ENCODE assay signal across 29 cellular contexts in genomic region chr2:15764683-15765011, GRCh38.
"Had no signal": no experiment of that assay in that cellular context is flagged by ENCODE, and none has a peak within 500 bp of the region (broad histone marks: within the 10 kb centered on the region; RNA-seq: fewer than 3 reads in every experiment).

No MANE protein-coding gene starts in this region.

- H3K4me1 ChIP-seq: ascending aorta, breast epithelium, colonic mucosa had no signal

- H3K27ac Mint-ChIP-seq: activated CD4-positive, alpha-beta memory T cell treated with anti-CD3 and anti-CD28 coated beads, Interleukin-2, amount 10 ng/mL, durations not matched to agents 7 days and 5 days; activated CD4-positive, alpha-beta T cell treated with anti-CD3 and anti-CD28 coated beads, Interleukin-2, amount 10 ng/mL, durations not matched to agents 7 days and 5 days; activated naive CD4-positive, alpha-beta T cell treated with anti-CD3 and anti-CD28 coated beads, Interleukin-2, amount 10 ng/mL, durations not matched to agents 7 days and 5 days; activated naive CD4-positive, alpha-beta T cell treated with anti-CD3 and anti-CD28 coated beads, Interleukin-2, amount 50 U/mL, for 72 hours; activated naive CD8-positive, alpha-beta T cell treated with anti-CD3 and anti-CD28 coated beads, Interleukin-2, amount 10 ng/mL, durations not matched to agents 7 days and 5 days; activated T-cell treated with anti-CD3 and anti-CD28 coated beads, Interleukin-2, amount 50 U/mL, for 72 hours; dendritic cell treated with granulocyte-macrophage colony-stimulating factor and Interleukin-4, amounts not matched to agents 40 ng/mL and 50 ng/mL, for 4 days; endodermal cell; WTC11 had no signal

- H3K4me3 Mint-ChIP-seq: activated CD4-positive, alpha-beta memory T cell treated with anti-CD3 and anti-CD28 coated beads, Interleukin-2, amount 10 ng/mL, durations not matched to agents 7 days and 5 days; activated CD4-positive, alpha-beta T cell treated with anti-CD3 and anti-CD28 coated beads, Interleukin-2, amount 10 ng/mL, durations not matched to agents 7 days and 5 days; activated naive CD4-positive, alpha-beta T cell treated with anti-CD3 and anti-CD28 coated beads, Interleukin-2, amount 10 ng/mL, durations not matched to agents 7 days and 5 days; activated naive CD8-positive, alpha-beta T cell treated with anti-CD3 and anti-CD28 coated beads, Interleukin-2, amount 10 ng/mL, durations not matched to agents 7 days and 5 days; activated T-cell treated with anti-CD3 and anti-CD28 coated beads, Interleukin-2, amount 50 U/mL, for 72 hours; brain; dendritic cell treated with granulocyte-macrophage colony-stimulating factor and Interleukin-4, amounts not matched to agents 40 ng/mL and 50 ng/mL, for 4 days; endodermal cell; WTC11 had no signal

- H3K27me3 ChIP-seq: ascending aorta, breast epithelium, cardiac muscle cell, colonic mucosa, dorsolateral prefrontal cortex had no signal

- H3K27me3 Mint-ChIP-seq: activated CD4-positive, alpha-beta memory T cell treated with anti-CD3 and anti-CD28 coated beads, Interleukin-2, amount 10 ng/mL, durations not matched to agents 7 days and 5 days; activated CD4-positive, alpha-beta T cell treated with anti-CD3 and anti-CD28 coated beads, Interleukin-2, amount 10 ng/mL, durations not matched to agents 7 days and 5 days; activated naive CD4-positive, alpha-beta T cell treated with anti-CD3 and anti-CD28 coated beads, Interleukin-2, amount 10 ng/mL, durations not matched to agents 7 days and 5 days; dendritic cell treated with granulocyte-macrophage colony-stimulating factor and Interleukin-4, amounts not matched to agents 40 ng/mL and 50 ng/mL, for 4 days had no signal

- H3K4me1 Mint-ChIP-seq: activated CD4-positive, alpha-beta memory T cell treated with anti-CD3 and anti-CD28 coated beads, Interleukin-2, amount 10 ng/mL, durations not matched to agents 7 days and 5 days; activated CD4-positive, alpha-beta T cell treated with anti-CD3 and anti-CD28 coated beads, Interleukin-2, amount 10 ng/mL, durations not matched to agents 7 days and 5 days; activated naive CD4-positive, alpha-beta T cell treated with anti-CD3 and anti-CD28 coated beads, Interleukin-2, amount 10 ng/mL, durations not matched to agents 7 days and 5 days; activated naive CD8-positive, alpha-beta T cell treated with anti-CD3 and anti-CD28 coated beads, Interleukin-2, amount 10 ng/mL, durations not matched to agents 7 days and 5 days had no signal

- ATAC-seq: activated naive CD4-positive, alpha-beta T cell treated with anti-CD3 and anti-CD28 coated beads, Interleukin-2, amount 50 U/mL, for 72 hours; activated T-cell treated with anti-CD3 and anti-CD28 coated beads, Interleukin-2, amount 50 U/mL, for 72 hours; esophagus mucosa; heart left ventricle; WTC11 had no signal

- H3K9me3 ChIP-seq: ascending aorta, breast epithelium, colonic mucosa, heart left ventricle had no signal

- H3K36me3 Mint-ChIP-seq: activated naive CD4-positive, alpha-beta T cell treated with anti-CD3 and anti-CD28 coated beads, Interleukin-2, amount 10 ng/mL, durations not matched to agents 7 days and 5 days; activated naive CD4-positive, alpha-beta T cell treated with anti-CD3 and anti-CD28 coated beads, Interleukin-2, amount 50 U/mL, for 72 hours; activated naive CD8-positive, alpha-beta T cell treated with anti-CD3 and anti-CD28 coated beads, Interleukin-2, amount 10 ng/mL, durations not matched to agents 7 days and 5 days; brain; WTC11 had no signal

- H3K9me3 Mint-ChIP-seq: activated CD4-positive, alpha-beta memory T cell treated with anti-CD3 and anti-CD28 coated beads, Interleukin-2, amount 10 ng/mL, durations not matched to agents 7 days and 5 days; activated CD4-positive, alpha-beta T cell treated with anti-CD3 and anti-CD28 coated beads, Interleukin-2, amount 10 ng/mL, durations not matched to agents 7 days and 5 days; activated naive CD4-positive, alpha-beta T cell treated with anti-CD3 and anti-CD28 coated beads, Interleukin-2, amount 10 ng/mL, durations not matched to agents 7 days and 5 days; activated naive CD4-positive, alpha-beta T cell treated with anti-CD3 and anti-CD28 coated beads, Interleukin-2, amount 50 U/mL, for 72 hours; activated naive CD8-positive, alpha-beta T cell treated with anti-CD3 and anti-CD28 coated beads, Interleukin-2, amount 10 ng/mL, durations not matched to agents 7 days and 5 days; activated T-cell treated with anti-CD3 and anti-CD28 coated beads, Interleukin-2, amount 50 U/mL, for 72 hours; dendritic cell treated with granulocyte-macrophage colony-stimulating factor and Interleukin-4, amounts not matched to agents 40 ng/mL and 50 ng/mL, for 4 days; endodermal cell had no signal

- H3K36me3 ChIP-seq: ascending aorta, breast epithelium, cardiac muscle cell, colonic mucosa, heart left ventricle had no signal

- H3K4me3 ChIP-seq: ascending aorta, breast epithelium, cardiac muscle cell, colonic mucosa, dorsolateral prefrontal cortex, heart left ventricle had no signal

- H3K27ac ChIP-seq: ascending aorta, breast epithelium, cardiac muscle cell, colonic mucosa, dorsolateral prefrontal cortex, heart left ventricle had no signal

- DNase-seq: activated CD4-positive, alpha-beta memory T cell treated with anti-CD3 and anti-CD28 coated beads, Interleukin-2, amount 10 ng/mL, durations not matched to agents 7 days and 5 days; activated CD4-positive, alpha-beta T cell treated with anti-CD3 and anti-CD28 coated beads for 1 hour; activated CD4-positive, alpha-beta T cell treated with anti-CD3 and anti-CD28 coated beads for 4 hours; activated CD4-positive, alpha-beta T cell treated with anti-CD3 and anti-CD28 coated beads, Interleukin-2, amount 10 ng/mL, durations not matched to agents 7 days and 5 days; activated CD4-positive, alpha-beta T cell treated with anti-CD3 and anti-CD28 coated beads, Interleukin-2, amount 50 U/mL, for 4 hours; activated gamma-delta T cell; activated naive CD4-positive, alpha-beta T cell; activated naive CD4-positive, alpha-beta T cell treated with anti-CD3 and anti-CD28 coated beads, Interleukin-2, amount 10 ng/mL, durations not matched to agents 7 days and 5 days; activated naive CD8-positive, alpha-beta T cell treated with anti-CD3 and anti-CD28 coated beads, Interleukin-2, amount 10 ng/mL, durations not matched to agents 7 days and 5 days; activated T-cell treated with anti-CD3 and anti-CD28 coated beads, Interleukin-2, amount 50 U/mL, for 1 hour; activated T-cell treated with anti-CD3 and anti-CD28 coated beads, Interleukin-2, amount 50 U/mL, for 72 hours; central memory CD4-positive, alpha-beta T cell; cerebellar nuclear complex; colonic mucosa; dorsolateral prefrontal cortex; effector memory CD4-positive, alpha-beta T cell; foreskin fibroblast; glutamatergic neuron; T-helper 2 cell had no signal
